Comparison of ENCODE assay signal across 26 cellular contexts in genomic region chr3:3209057-3209456, GRCh38.
"Had no signal": no experiment of that assay in that cellular context is flagged by ENCODE, and none has a peak within 500 bp of the region (broad histone marks: within the 10 kb centered on the region; RNA-seq: fewer than 3 reads in every experiment).

No MANE protein-coding gene starts in this region.

- ATAC-seq: Panc1, PC-3, Right ventricle myocardium inferior, SK-N-SH treated with all-trans-retinoic acid at 6 μM for 48 hours, T-helper 17 cell had no signal

- DNase-seq: Karpas-422; KBM-7; MG63; NCI-H1092; NCI-H1105 treated with DMSO at 0.1 percent for 48 hours; NCI-H1436; NCI-H187; NCI-H2029; NCI-H2081 treated with DMSO at 0.1 percent for 48 hours; NCI-H2171; NCI-H226; NCI-H446; NCI-H510A; NCI-H524 treated with DMSO at 0.1 percent for 48 hours; NCI-H69; NCI-H774; NK-92 treated with Interleukin-12 subunit alpha and Interleukin-12 subunit beta, amount 100 ng/mL, for 24 hours; PC-3; SHP77 treated with DMSO at 0.1 percent for 48 hours; SJCRH30; T-helper 1 cell; T-helper 17 cell had no signal

- H3K27me3 ChIP-seq: MG63, SJCRH30 had no signal

- H3K4me1 ChIP-seq: SJCRH30 had no signal

- H3K4me3 ChIP-seq: MG63, SJCRH30 had no signal

- H3K36me3 ChIP-seq: MG63, SJCRH30 had no signal

- H3K27ac ChIP-seq: HL-60, SJCRH30 had no signal
